Comparison of ENCODE assay signal across 15 cellular contexts in genomic region chr16:89341697-89342694, GRCh38.
A peak's percentile ranks its signal among the peaks of the same experiment; 100 is the strongest.
DNase-seq lines count a peak whose midpoint lies in the region; ATAC-seq, FAIRE-seq and TF ChIP-seq lines count a peak whose summit lies in the region.
"Had no signal": no experiment of that assay in that cellular context is flagged by ENCODE, and none has a peak within 500 bp of the region (broad histone marks: within the 10 kb centered on the region; RNA-seq: fewer than 3 reads in every experiment).

No MANE protein-coding gene starts in this region.

- BruUV-seq in HepG2 (replicated peaks; lab: Mats Ljungman, UMichigan), result no TSS peak

- TF ChIP-seq CTCF in HepG2 (CRISPR knock-in tag; IDR thresholded peaks at IDR 0.05), result 0 out of 2 replicates have a peak, but pooled peaks have one; percentile 15

- peaks cover 63% of the 10 kb centered on the region for H3K4me1 ChIP-seq in HepG2 (ENCODE audit: insufficient read depth, low read length)

- no peaks in the 10 kb centered on the region for H3K9me3 Mint-ChIP-seq in activated naive CD4-positive, alpha-beta T cell treated with anti-CD3 and anti-CD28 coated beads, Interleukin-2, amount 50 U/mL, for 72 hours
- H3K9me3 Mint-ChIP-seq: neural crest cell had no signal

- H3K79me2 ChIP-seq in HepG2 (ENCODE audit: insufficient read depth, low read length), result peaks cover 98% of the 10 kb centered on the region

- TF ChIP-seq POLR2A in HepG2 (IDR thresholded peaks at IDR 0.05; ENCODE audit: insufficient read depth in 1 of 2, low read depth in 2 of 2, low read length in 2 of 2), result no peak

- H3K27me3 ChIP-seq in HepG2 (ENCODE audit: control insufficient read depth in 1 of 2, insufficient read depth in 2 of 2, low read length in 2 of 2), result no peaks in the 10 kb centered on the region

- H3K36me3 ChIP-seq in HepG2 (replicated peaks in 1 of 2; ENCODE audit: control insufficient read depth in 1 of 2, insufficient read depth in 2 of 2, low read length in 2 of 2), result peaks cover 0 to 5% of the 10 kb centered on the region in 2 experiments; a peak in 2 of 5 replicates

- no peaks in the 10 kb centered on the region for H3K9me3 ChIP-seq in HepG2 (ENCODE audit: low read length)

- CTCF ChIA-PET in HepG2 (lab: Yijun Ruan, JAX; ENCODE audit: low intra/inter-chr PET ratio, low total read pairs), result no interaction called here

- WGBS in HepG2 (ENCODE audit: low lambda C conversion rate), result 90% methylated on average over 22 of the region's 35 CpGs

- no peak overlapping the region for H2AFZ ChIP-seq in HepG2 (ENCODE audit: low read length)
- H2AFZ ChIP-seq: PC-9 had no signal

- H3K4me3 ChIP-seq in HepG2 (replicated peaks in 1 of 3; ENCODE audit: insufficient read depth in 1 of 3, low read depth in 2 of 3, low read length in 3 of 3), result no peak overlapping the region
- H3K4me3 ChIP-seq: PC-9 had no signal

- no peak for TF ChIP-seq RAD21 in HepG2 (CRISPR knock-in tag; IDR thresholded peaks at IDR 0.05)

- ATAC-seq in activated naive CD4-positive, alpha-beta T cell treated with anti-CD3 and anti-CD28 coated beads, Interleukin-2, amount 50 U/mL, for 72 hours, result peak; percentile 20 to 34
- ATAC-seq in HepG2 (no peak), GM21723 (IDR thresholded peaks at IDR 0.05; ENCODE audit: unreplicated experiment) (no peak), HG03457 (IDR thresholded peaks at IDR 0.05; ENCODE audit: unreplicated experiment) (no peak)

- H3K9ac ChIP-seq in HepG2 (ENCODE audit: insufficient read depth, low read depth, low read length), result no peak overlapping the region

- intact Hi-C loops in HepG2 (cut with micrococcal nuclease; ENCODE audit: unreplicated experiment), result no loop called here

- no peak for FAIRE-seq in HepG2 (lab: Jason Lieb, UNC)
- FAIRE-seq: small intestine had no signal

- H3K36me3 Mint-ChIP-seq in activated naive CD4-positive, alpha-beta T cell treated with anti-CD3 and anti-CD28 coated beads, Interleukin-2, amount 50 U/mL, for 72 hours, result peaks cover 0 to 12% of the 10 kb centered on the region in 2 donors

- H3K4me2 ChIP-seq in HepG2 (ENCODE audit: low read depth, low read length), result no peak overlapping the region
- H3K4me2 ChIP-seq: PC-9 had no signal

- H3K27ac Mint-ChIP-seq in activated naive CD4-positive, alpha-beta T cell treated with anti-CD3 and anti-CD28 coated beads, Interleukin-2, amount 50 U/mL, for 72 hours, result peak overlapping the region; percentile 30 to 36
- H3K27ac Mint-ChIP-seq: B cell had no signal

- no peak for DNase-seq in activated naive CD4-positive, alpha-beta T cell treated with anti-CD3 and anti-CD28 coated beads, Interleukin-2, amount 50 U/mL, for 72 hours (ENCODE audit: low spot score in 2 of 2)
- no peak for DNase-seq in activated naive CD4-positive, alpha-beta T cell (lab: John Stamatoyannopoulos, UW)
- no peak for DNase-seq in HepG2 (ENCODE audit: low spot score)
- DNase-seq in NCI-H524 treated with DMSO at 0.1 percent for 48 hours (lab: John Stamatoyannopoulos, UW), result no peak
- no peak for DNase-seq in EL
- DNase-seq: central memory CD4-positive, alpha-beta T cell; NCI-H2171; PC-9; small intestine; T-helper 9 cell had no signal

- peak overlapping the region; percentile 38 for H3K27ac ChIP-seq in angular gyrus (ENCODE audit: low read depth, low read length)
- no peak overlapping the region for H3K27ac ChIP-seq in HepG2 (ENCODE audit: extremely low read length, insufficient read depth, low read length)
- H3K27ac ChIP-seq: PC-9 had no signal

- H4K20me1 ChIP-seq in HepG2 (ENCODE audit: insufficient read depth, low read length), result peaks cover 87% of the 10 kb centered on the region

- no peak for TF ChIP-seq EP300 in HepG2 (IDR thresholded peaks at IDR 0.05; ENCODE audit: low read depth in 2 of 2, low read length in 2 of 2)
- no peak for TF ChIP-seq EP300 in HepG2 (CRISPR knock-in tag; IDR thresholded peaks at IDR 0.05; ENCODE audit: borderline replicate concordance)

- POLR2A ChIA-PET in HepG2 (lab: Yijun Ruan, JAX), result no interaction called here

- in situ Hi-C loops in HepG2 (cut with HindIII; ENCODE audit: extremely low pct_ligation_motif_present, low pct_unique_long_range_greater_than_20kb), result no loop called here

TF ChIP-seq in HepG2, 621 proteins besides CTCF, POLR2A, EP300 and RAD21:
- TF ChIP-seq GABPB1 (CRISPR knock-in tag; IDR thresholded peaks at IDR 0.05) (0 out of 2 replicates have a peak, but pooled peaks have one; percentile 11), LBX2 (CRISPR knock-in tag; IDR thresholded peaks at IDR 0.05; ENCODE audit: borderline replicate concordance) (0 out of 2 replicates have a peak, but pooled peaks have one; percentile 40), STAT6 (CRISPR knock-in tag; IDR thresholded peaks at IDR 0.05; ENCODE audit: borderline replicate concordance) (no peak), SP4 (CRISPR knock-in tag; IDR thresholded peaks at IDR 0.05) (peak; percentile 41; the same call in 1 of the 2 replicates), AGO2 (optimal IDR thresholded peaks at IDR 0.05; ENCODE audit: low read depth, low read length) (peak; percentile 89), HNF4A (CRISPR knock-in tag; IDR thresholded peaks at IDR 0.05) (no peak), SPEN (CRISPR knock-in tag; IDR thresholded peaks at IDR 0.05; ENCODE audit: low read depth) (no peak), ZBTB38 (CRISPR knock-in tag; IDR thresholded peaks at IDR 0.05) (peak; percentile 76), SMAD1 (CRISPR knock-in tag; IDR thresholded peaks at IDR 0.05; ENCODE audit: borderline replicate concordance, low read depth) (0 out of 2 replicates have a peak, but pooled peaks have one; percentile 42), ZBTB33 (CRISPR knock-in tag; IDR thresholded peaks at IDR 0.05) (peak; percentile 94), ZMYM2 (CRISPR knock-in tag; IDR thresholded peaks at IDR 0.05) (0 out of 2 replicates have a peak, but pooled peaks have one; percentile 43), RARG (CRISPR knock-in tag; IDR thresholded peaks at IDR 0.05; ENCODE audit: low read depth) (no peak), NCOA1 (CRISPR knock-in tag; IDR thresholded peaks at IDR 0.05) (no peak), RBM22 (optimal IDR thresholded peaks at IDR 0.05; ENCODE audit: low read length) (peak; percentile 94)

Comparison
In these comparisons a context has a peak if more than half of its experiments do, and no peak if none do; other contexts are left out.
1. ATAC-seq: peak in activated naive CD4-positive, alpha-beta T cell treated with anti-CD3 and anti-CD28 coated beads, Interleukin-2, amount 50 U/mL, for 72 hours (2 of 2); none in HepG2 (single experiment), GM21723 (single experiment) and HG03457 (single experiment).